In the genomic region with DNA sequence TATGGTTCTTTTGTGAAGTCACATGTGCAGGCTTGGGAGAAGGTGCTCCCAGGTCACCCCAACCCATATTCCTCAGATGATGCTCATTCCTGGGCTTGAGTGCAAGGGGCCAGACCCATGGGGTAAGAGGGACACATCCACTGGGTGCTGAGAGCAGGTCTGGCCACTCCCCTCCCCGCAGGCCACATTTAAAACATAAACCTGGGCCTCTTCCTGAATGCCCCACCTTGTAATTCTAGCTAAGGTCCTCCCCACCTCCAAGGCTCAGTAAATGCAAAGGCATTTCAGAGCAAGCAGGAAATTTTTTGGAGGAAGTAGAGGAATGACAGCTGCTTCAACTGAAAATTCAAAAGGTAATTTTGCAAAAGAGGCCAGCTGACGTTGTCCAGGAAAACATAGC, we compare ENCODE assay signal across 21 cellular contexts.
A peak's percentile ranks its signal among the peaks of the same experiment; 100 is the strongest.
DNase-seq lines count a peak whose midpoint lies in the region; ATAC-seq and TF ChIP-seq lines count a peak whose summit lies in the region.
"Had no signal": no experiment of that assay in that cellular context is flagged by ENCODE, and none has a peak within 500 bp of the region (broad histone marks: within the 10 kb centered on the region; RNA-seq: fewer than 3 reads in every experiment).

No MANE protein-coding gene starts in this region.

- intact Hi-C loops in colonic mucosa (cut with DNase I) (loop anchor here (10.0 kb wide), 1 partner anchor 556 kb away; no protein-coding TSS in a partner anchor), transverse colon (cut with DNase I; ENCODE audit: low total_unique reads) (no loop called here)

- H3K36me3 ChIP-seq in HUES48 (ENCODE audit: control insufficient read depth, insufficient read depth, low read length) (no peaks in the 10 kb centered on the region), colonic mucosa (no peaks in the 10 kb centered on the region), transverse colon (no peaks in the 10 kb centered on the region)
- H3K36me3 ChIP-seq: SJSA1 had no signal

- peak; percentile 9 for ATAC-seq in left lobe of liver
- ATAC-seq in HG02884 (IDR thresholded peaks at IDR 0.05; ENCODE audit: unreplicated experiment) = no peak
- ATAC-seq: Right ventricle myocardium inferior had no signal

- peak overlapping the region; percentile 1 for H3K27ac ChIP-seq in HUES48 (ENCODE audit: low read depth, low read length)
- H3K27ac ChIP-seq in colonic mucosa = peak overlapping the region; percentile 23
- peak overlapping the region in 3 of 4 donors; percentile 15 to 60 (median 37) for H3K27ac ChIP-seq in transverse colon
- H3K27ac ChIP-seq: HL-60, Peyer's patch, SJSA1 had no signal

- peak; percentile 60 for DNase-seq in colonic mucosa
- no peak for DNase-seq in left lobe of liver (ENCODE audit: low spot score)
- peak; percentile 24 for DNase-seq in transverse colon
- no peak for DNase-seq in RPMI8226
- DNase-seq in NCI-H146 (lab: John Stamatoyannopoulos, UW) = no peak
- DNase-seq: CD4-positive, alpha-beta T cell; COR-L47; DMS 273 treated with DMSO at 0.1 percent for 48 hours; DMS79 treated with DMSO at 0.1 percent for 48 hours; H7; KG1; NCI-H1092 treated with DMSO at 0.1 percent for 48 hours; NCI-H1436 treated with DMSO at 0.1 percent for 48 hours; NCI-H2081; NCI-H2171 had no signal

- H3K4me3 ChIP-seq in HUES48 (ENCODE audit: low read depth, low read length) = no peak overlapping the region
- no peak overlapping the region for H3K4me3 ChIP-seq in colonic mucosa
- no peak overlapping the region for H3K4me3 ChIP-seq in transverse colon
- H3K4me3 ChIP-seq: Peyer's patch, SJSA1 had no signal

- TF ChIP-seq CTCF in colonic mucosa (IDR thresholded peaks at IDR 0.05) = no peak
- no peak for TF ChIP-seq CTCF in transverse colon (IDR thresholded peaks at IDR 0.05)

- no peak for TF ChIP-seq POLR2A in transverse colon (IDR thresholded peaks at IDR 0.05)

- TF ChIP-seq EP300 in transverse colon (IDR thresholded peaks at IDR 0.05; ENCODE audit: low read depth) = no peak

- no peaks in the 10 kb centered on the region for H3K9me3 ChIP-seq in HUES48 (ENCODE audit: control insufficient read depth, insufficient read depth, low read length)
- no peaks in the 10 kb centered on the region for H3K9me3 ChIP-seq in colonic mucosa
- H3K9me3 ChIP-seq in transverse colon = no peaks in the 10 kb centered on the region
- H3K9me3 ChIP-seq: Peyer's patch, SJSA1 had no signal

- WGBS in transverse colon (ENCODE audit: low coverage in 1 of 2), 2 donors = 45% methylated on average over 2 of the region's 2 CpGs; no CpG with 5 or more reads in 1 of the 2 donors

- H3K9ac ChIP-seq in HUES48 (ENCODE audit: low read depth, low read length) (no peak overlapping the region), colonic mucosa (ENCODE audit: low read depth in 2 of 2, low read length in 2 of 2) (peak overlapping the region in 1 of 2 donors; percentile 26)

- H3K27me3 ChIP-seq in HUES48 (ENCODE audit: control insufficient read depth, insufficient read depth, low read length) (no peaks in the 10 kb centered on the region), colonic mucosa (no peaks in the 10 kb centered on the region), transverse colon (no peaks in the 10 kb centered on the region)
- H3K27me3 ChIP-seq: Peyer's patch, SJSA1 had no signal

- H3K4me1 ChIP-seq in HUES48 (ENCODE audit: control insufficient read depth, insufficient read depth, low read length) = peaks cover 13% of the 10 kb centered on the region
- no peaks in the 10 kb centered on the region for H3K4me1 ChIP-seq in colonic mucosa
- H3K4me1 ChIP-seq in transverse colon = peaks cover 0 to 12% (median 10%) of the 10 kb centered on the region in 4 donors
- H3K4me1 ChIP-seq: Peyer's patch, SJSA1 had no signal

- in situ Hi-C loops in transverse colon (cut with MboI; ENCODE audit: low pct_ligation_motif_present in 1 of 4, low pct_unique_long_range_greater_than_20kb in 1 of 4, low sequenced_read_pairs in 3 of 4) = loop anchor here in 1 of 4 donors (25.0 kb wide), 1 partner anchor 1389 kb away; no protein-coding TSS in a partner anchor

Comparison
In these comparisons a context has a peak if more than half of its experiments do, and no peak if none do; other contexts are left out.
1. DNase-seq: peak in colonic mucosa (single experiment) and transverse colon (single experiment); none in left lobe of liver (single experiment), RPMI8226 (single experiment) and NCI-H146 (single experiment).
2. Peak in every context shown above with its lines, with median percentiles within 50 percentile points of each other: H3K27ac ChIP-seq.